19 cellular contexts compared by ENCODE assay signal in genomic region chr13:43567608-43568007, GRCh38.
A peak's percentile ranks its signal among the peaks of the same experiment; 100 is the strongest.
DNase-seq lines count a peak whose midpoint lies in the region; ATAC-seq and TF ChIP-seq lines count a peak whose summit lies in the region.
"Had no signal": no experiment of that assay in that cellular context is flagged by ENCODE, and none has a peak within 500 bp of the region (broad histone marks: within the 10 kb centered on the region; RNA-seq: fewer than 3 reads in every experiment).

No MANE protein-coding gene starts in this region.

- no peaks in the 10 kb centered on the region for H3K27me3 ChIP-seq in GM23248 (replicated peaks; ENCODE audit: insufficient read depth)
- H3K27me3 ChIP-seq in fibroblast of lung (ENCODE audit: control insufficient read depth, insufficient read depth, low read length): no peaks in the 10 kb centered on the region
- no peaks in the 10 kb centered on the region for H3K27me3 ChIP-seq in smooth muscle cell (ENCODE audit: low read depth)
- no peaks in the 10 kb centered on the region for H3K27me3 ChIP-seq in CD4-positive, alpha-beta memory T cell (ENCODE audit: insufficient read depth, low read length)
- H3K27me3 ChIP-seq: BLaER1, transverse colon had no signal

- no peaks in the 10 kb centered on the region for H4K20me1 ChIP-seq in GM23248 (ENCODE audit: insufficient read depth)
- H4K20me1 ChIP-seq in fibroblast of lung (ENCODE audit: control insufficient read depth, extremely low read depth, insufficient read depth, low read length): no peaks in the 10 kb centered on the region
- H4K20me1 ChIP-seq in smooth muscle cell (ENCODE audit: low read depth): no peaks in the 10 kb centered on the region
- H4K20me1 ChIP-seq: BLaER1 had no signal

- H3K4me3 ChIP-seq in GM23248 (no peak overlapping the region), fibroblast of lung (replicated peaks in 1 of 4; ENCODE audit: control extremely low read depth in 1 of 4, insufficient read depth in 1 of 4, low read depth in 3 of 4, low read length in 4 of 4) (no peak overlapping the region), smooth muscle cell (no peak overlapping the region)
- H3K4me3 ChIP-seq in CD4-positive, alpha-beta memory T cell (ENCODE audit: low read length in 2 of 2): no peak overlapping the region
- H3K4me3 ChIP-seq: BLaER1, HAP-1, transverse colon had no signal

- H3K4me1 Mint-ChIP-seq in CD4-positive, alpha-beta memory T cell: no peaks in the 10 kb centered on the region
- H3K4me1 Mint-ChIP-seq: immature natural killer cell had no signal

- whole genome bisulfite sequencing in GM23248 (ENCODE audit: low coverage in 1 of 2, low lambda C conversion rate in 2 of 2, missing lambda C conversion rate in 2 of 2), 2 experiments: 90 to 95% methylated on average over 1 of the region's 1 CpG
- WGBS in smooth muscle cell (ENCODE audit: low lambda C conversion rate): 61% methylated on average over 1 of the region's 1 CpG

- POLR2A ChIA-PET in CD4-positive, alpha-beta memory T cell (lab: Charles Lee; ENCODE audit: partially characterized antibody): no interaction called here

- H3K9me2 ChIP-seq in GM23248 (ENCODE audit: insufficient read depth): no peaks in the 10 kb centered on the region; the same call in 1 of the 2 replicates

- TF ChIP-seq CTCF in fibroblast of lung (conservative IDR thresholded peaks at IDR 0.05 in 1 of 2, IDR thresholded peaks at IDR 0.05 in 1 of 2; ENCODE audit: low read depth in 1 of 2, low read length in 2 of 2) (no peak), smooth muscle cell (IDR thresholded peaks at IDR 0.05; ENCODE audit: borderline replicate concordance, insufficient read depth, poor library complexity, severe bottlenecking) (no peak)

- in situ Hi-C loops in GM23248 (cut with MboI): no loop called here

- H3K79me2 ChIP-seq in GM23248 (ENCODE audit: insufficient read depth): no peaks in the 10 kb centered on the region
- H3K79me2 ChIP-seq in fibroblast of lung (ENCODE audit: control insufficient read depth, insufficient read depth, low read length): no peaks in the 10 kb centered on the region
- H3K79me2 ChIP-seq in smooth muscle cell (ENCODE audit: low read depth): no peaks in the 10 kb centered on the region

- no peak overlapping the region for H3K4me2 ChIP-seq in GM23248 (ENCODE audit: unreplicated experiment)
- H3K4me2 ChIP-seq in fibroblast of lung (ENCODE audit: extremely low read depth, insufficient read depth, low read length): no peak overlapping the region
- peak overlapping the region; percentile 56 for H3K4me2 ChIP-seq in smooth muscle cell
- H3K4me2 ChIP-seq: BLaER1 had no signal

- H3K27ac ChIP-seq in GM23248 (no peak overlapping the region), fibroblast of lung (ENCODE audit: insufficient read depth, low read length) (no peak overlapping the region), smooth muscle cell (ENCODE audit: low read depth) (no peak overlapping the region)
- H3K27ac ChIP-seq in CD4-positive, alpha-beta memory T cell (ENCODE audit: low read depth, low read length): no peak overlapping the region
- H3K27ac ChIP-seq: BLaER1 had no signal

- H3K4me3 Mint-ChIP-seq in CD4-positive, alpha-beta memory T cell: no peak overlapping the region
- H3K4me3 Mint-ChIP-seq: activated CD4-positive, alpha-beta T cell treated with anti-CD3 and anti-CD28 coated beads for 36 hours; activated naive CD8-positive, alpha-beta T cell treated with anti-CD3 and anti-CD28 coated beads, Interleukin-2, amount 10 ng/mL, durations not matched to agents 7 days and 5 days; dendritic cell treated with granulocyte-macrophage colony-stimulating factor and Interleukin-4, amounts not matched to agents 40 ng/mL and 50 ng/mL, for 4 days; immature natural killer cell had no signal

- peaks cover 1 to 5% of the 10 kb centered on the region in 2 donors for H3K27me3 Mint-ChIP-seq in CD4-positive, alpha-beta memory T cell

- H3K4me1 ChIP-seq in GM23248 (ENCODE audit: insufficient read depth) (peaks cover 18% of the 10 kb centered on the region), fibroblast of lung (ENCODE audit: control insufficient read depth, extremely low read depth, insufficient read depth, low read length) (no peaks in the 10 kb centered on the region), smooth muscle cell (ENCODE audit: low read depth) (peaks cover 3% of the 10 kb centered on the region)
- no peaks in the 10 kb centered on the region for H3K4me1 ChIP-seq in CD4-positive, alpha-beta memory T cell (ENCODE audit: insufficient read depth, low read length)

- no peak for ATAC-seq in activated CD4-positive, CD25-positive, alpha-beta regulatory T cell treated with anti-CD3 and anti-CD28 coated beads, Interleukin-2, amount 50 U/mL, for 24 hours
- ATAC-seq: activated CD4-positive, alpha-beta T cell treated with anti-CD3 and anti-CD28 coated beads for 36 hours; left ventricle myocardium superior had no signal

- peaks cover 0 to 1% (median 0%) of the 10 kb centered on the region in 8 donors for H3K9me3 Mint-ChIP-seq in CD4-positive, alpha-beta memory T cell
- H3K9me3 Mint-ChIP-seq: activated naive CD8-positive, alpha-beta T cell treated with anti-CD3 and anti-CD28 coated beads, Interleukin-2, amount 10 ng/mL, durations not matched to agents 7 days and 5 days; dendritic cell treated with granulocyte-macrophage colony-stimulating factor and Interleukin-4, amounts not matched to agents 40 ng/mL and 50 ng/mL, for 4 days had no signal

- H3K9ac ChIP-seq in GM23248 (no peak overlapping the region), fibroblast of lung (ENCODE audit: insufficient read depth, low read length) (no peak overlapping the region), smooth muscle cell (ENCODE audit: low read depth) (no peak overlapping the region)
- H3K9ac ChIP-seq: BLaER1 had no signal

- H3K36me3 ChIP-seq in GM23248 (ENCODE audit: low read depth) (no peaks in the 10 kb centered on the region), fibroblast of lung (ENCODE audit: control insufficient read depth, insufficient read depth, low read length) (no peaks in the 10 kb centered on the region), smooth muscle cell (ENCODE audit: low read depth) (no peaks in the 10 kb centered on the region)
- H3K36me3 ChIP-seq in CD4-positive, alpha-beta memory T cell (ENCODE audit: insufficient read depth, low read length): no peaks in the 10 kb centered on the region
- H3K36me3 ChIP-seq: BLaER1, HAP-1, transverse colon had no signal

- H3K9me3 ChIP-seq in GM23248 (ENCODE audit: low read depth) (no peaks in the 10 kb centered on the region), fibroblast of lung (ENCODE audit: control insufficient read depth, insufficient read depth, low read depth, low read length) (no peaks in the 10 kb centered on the region), smooth muscle cell (replicated peaks; ENCODE audit: low read depth) (no peaks in the 10 kb centered on the region)
- H3K9me3 ChIP-seq in CD4-positive, alpha-beta memory T cell (ENCODE audit: control insufficient read depth in 1 of 2, low read length in 2 of 2): no peaks in the 10 kb centered on the region
- H3K9me3 ChIP-seq: BLaER1, HAP-1, transverse colon had no signal

- CTCF ChIA-PET in CD4-positive, alpha-beta memory T cell (lab: Charles Lee; ENCODE audit: partially characterized antibody): no interaction called here

- H3F3A ChIP-seq in GM23248 (ENCODE audit: insufficient read depth) (peaks cover 6% of the 10 kb centered on the region), smooth muscle cell (ENCODE audit: low read depth) (peaks cover 6% of the 10 kb centered on the region)

- intact Hi-C loops in CD4-positive, alpha-beta memory T cell (cut with micrococcal nuclease): no loop called here

- H2AFZ ChIP-seq in GM23248 (no peak overlapping the region), fibroblast of lung (ENCODE audit: low read length) (no peak overlapping the region), smooth muscle cell (ENCODE audit: low read depth) (no peak overlapping the region)

- DNase-seq in GM23248 (peak; percentile 55), RPMI7951 (ENCODE audit: low read depth) (peak; percentile 2), fibroblast of lung (ENCODE audit: low read depth in 2 of 2) (peak; percentile 38 to 52), smooth muscle cell (lab: John Stamatoyannopoulos, UW; ENCODE audit: unreplicated experiment) (no peak), NCI-H2081 treated with DMSO at 0.1 percent for 48 hours (lab: John Stamatoyannopoulos, UW) (no peak), hepatic stellate cell (ENCODE audit: low spot score) (no peak)
- no peak for DNase-seq in CD4-positive, alpha-beta memory T cell
- DNase-seq: activated CD4-positive, alpha-beta T cell treated with anti-CD3 and anti-CD28 coated beads for 36 hours; activated naive CD8-positive, alpha-beta T cell treated with anti-CD3 and anti-CD28 coated beads, Interleukin-2, amount 10 ng/mL, durations not matched to agents 7 days and 5 days; immature natural killer cell; left ventricle myocardium superior; NCI-H146; NK-92 treated with Interleukin-12 subunit alpha and Interleukin-12 subunit beta, amount 100 ng/mL, for 24 hours; RPMI8226; transverse colon had no signal

- no peak overlapping the region for H3K27ac Mint-ChIP-seq in CD4-positive, alpha-beta memory T cell
- H3K27ac Mint-ChIP-seq: activated CD4-positive, alpha-beta T cell treated with anti-CD3 and anti-CD28 coated beads for 36 hours; activated naive CD8-positive, alpha-beta T cell treated with anti-CD3 and anti-CD28 coated beads, Interleukin-2, amount 10 ng/mL, durations not matched to agents 7 days and 5 days; dendritic cell treated with granulocyte-macrophage colony-stimulating factor and Interleukin-4, amounts not matched to agents 40 ng/mL and 50 ng/mL, for 4 days; immature natural killer cell had no signal

- no peaks in the 10 kb centered on the region for H3K36me3 Mint-ChIP-seq in CD4-positive, alpha-beta memory T cell
- H3K36me3 Mint-ChIP-seq: activated naive CD8-positive, alpha-beta T cell treated with anti-CD3 and anti-CD28 coated beads, Interleukin-2, amount 10 ng/mL, durations not matched to agents 7 days and 5 days; immature natural killer cell had no signal

Comparison
In these comparisons a context has a peak if more than half of its experiments do, and no peak if none do; other contexts are left out.
1. DNase-seq: peak in GM23248 (single experiment), RPMI7951 (single experiment) and fibroblast of lung (2 of 2); none in smooth muscle cell (single experiment), CD4-positive, alpha-beta memory T cell (0 of 5), NCI-H2081 treated with DMSO at 0.1 percent for 48 hours (single experiment) and hepatic stellate cell (single experiment).